In the genomic region with DNA sequence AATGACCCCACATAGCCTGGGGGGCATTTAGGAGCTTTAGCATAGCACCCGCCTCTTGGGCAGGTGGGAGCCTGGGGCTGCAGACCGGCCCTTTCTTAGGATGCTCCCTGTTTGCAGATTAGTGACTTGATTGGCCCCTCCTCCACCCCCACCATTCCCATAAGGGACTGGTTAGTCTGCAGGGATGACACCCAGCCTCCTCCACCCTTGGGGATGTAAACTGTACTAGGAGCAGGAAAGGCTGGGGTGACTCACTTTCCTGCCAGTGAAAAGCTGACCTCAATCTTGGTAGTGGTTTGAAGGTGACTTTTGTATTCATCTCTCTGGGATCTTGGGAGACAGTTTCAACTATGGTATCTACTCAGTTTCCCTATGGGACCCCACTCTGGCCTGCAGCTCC, we compare ENCODE assay signal across 1 cellular context.
TF ChIP-seq lines count a peak whose summit lies in the region.

No MANE protein-coding gene starts in this region.

TF ChIP-seq in SK-N-SH, 30 proteins besides CTCF, POLR2A, EP300 and RAD21 (continued from another document):
- TF ChIP-seq, protein P1, sequence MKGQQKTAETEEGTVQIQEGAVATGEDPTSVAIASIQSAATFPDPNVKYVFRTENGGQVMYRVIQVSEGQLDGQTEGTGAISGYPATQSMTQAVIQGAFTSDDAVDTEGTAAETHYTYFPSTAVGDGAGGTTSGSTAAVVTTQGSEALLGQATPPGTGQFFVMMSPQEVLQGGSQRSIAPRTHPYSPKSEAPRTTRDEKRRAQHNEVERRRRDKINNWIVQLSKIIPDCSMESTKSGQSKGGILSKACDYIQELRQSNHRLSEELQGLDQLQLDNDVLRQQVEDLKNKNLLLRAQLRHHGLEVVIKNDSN (IDR thresholded peaks at IDR 0.05; ENCODE audit: borderline replicate concordance, low read depth), result no peak
- no peak for TF ChIP-seq FOXM1 (IDR thresholded peaks at IDR 0.05; ENCODE audit: low read depth)
- TF ChIP-seq RFX5 (IDR thresholded peaks at IDR 0.05; ENCODE audit: low read length), result no peak
- no peak for TF ChIP-seq TEAD4 (IDR thresholded peaks at IDR 0.05; ENCODE audit: borderline replicate concordance, insufficient read depth)
- TF ChIP-seq, protein P2, sequence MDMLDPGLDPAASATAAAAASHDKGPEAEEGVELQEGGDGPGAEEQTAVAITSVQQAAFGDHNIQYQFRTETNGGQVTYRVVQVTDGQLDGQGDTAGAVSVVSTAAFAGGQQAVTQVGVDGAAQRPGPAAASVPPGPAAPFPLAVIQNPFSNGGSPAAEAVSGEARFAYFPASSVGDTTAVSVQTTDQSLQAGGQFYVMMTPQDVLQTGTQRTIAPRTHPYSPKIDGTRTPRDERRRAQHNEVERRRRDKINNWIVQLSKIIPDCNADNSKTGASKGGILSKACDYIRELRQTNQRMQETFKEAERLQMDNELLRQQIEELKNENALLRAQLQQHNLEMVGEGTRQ (IDR thresholded peaks at IDR 0.05; ENCODE audit: borderline replicate concordance, low read depth, low read length), result no peak
- no peak for TF ChIP-seq YY1 (IDR thresholded peaks at IDR 0.05; ENCODE audit: low read depth)
- TF ChIP-seq RXRA (IDR thresholded peaks at IDR 0.05; ENCODE audit: borderline replicate concordance, low read depth), result peak; percentile 17; the same call in 1 of the 2 replicates
- TF ChIP-seq, protein P3, sequence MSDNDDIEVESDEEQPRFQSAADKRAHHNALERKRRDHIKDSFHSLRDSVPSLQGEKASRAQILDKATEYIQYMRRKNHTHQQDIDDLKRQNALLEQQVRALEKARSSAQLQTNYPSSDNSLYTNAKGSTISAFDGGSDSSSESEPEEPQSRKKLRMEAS (IDR thresholded peaks at IDR 0.05; ENCODE audit: low read depth), result peak; percentile 45; the same call in 1 of the 2 replicates
- no peak for TF ChIP-seq EZH2phosphoT487 (IDR thresholded peaks at IDR 0.05; ENCODE audit: borderline replicate concordance, low read depth)
- TF ChIP-seq NRF1 (IDR thresholded peaks at IDR 0.05; ENCODE audit: low read depth, low read length), result no peak
- TF ChIP-seq MXI1 (IDR thresholded peaks at IDR 0.05; ENCODE audit: low read depth, low read length), result no peak
- peak; percentile 78 for TF ChIP-seq FOSL2 (IDR thresholded peaks at IDR 0.05; ENCODE audit: borderline replicate concordance, low read depth)
- TF ChIP-seq POLR2AphosphoS5 (IDR thresholded peaks at IDR 0.05; ENCODE audit: low read depth, low read length), result no peak
- TF ChIP-seq, protein P4, sequence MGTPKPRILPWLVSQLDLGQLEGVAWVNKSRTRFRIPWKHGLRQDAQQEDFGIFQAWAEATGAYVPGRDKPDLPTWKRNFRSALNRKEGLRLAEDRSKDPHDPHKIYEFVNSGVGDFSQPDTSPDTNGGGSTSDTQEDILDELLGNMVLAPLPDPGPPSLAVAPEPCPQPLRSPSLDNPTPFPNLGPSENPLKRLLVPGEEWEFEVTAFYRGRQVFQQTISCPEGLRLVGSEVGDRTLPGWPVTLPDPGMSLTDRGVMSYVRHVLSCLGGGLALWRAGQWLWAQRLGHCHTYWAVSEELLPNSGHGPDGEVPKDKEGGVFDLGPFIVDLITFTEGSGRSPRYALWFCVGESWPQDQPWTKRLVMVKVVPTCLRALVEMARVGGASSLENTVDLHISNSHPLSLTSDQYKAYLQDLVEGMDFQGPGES (IDR thresholded peaks at IDR 0.05; ENCODE audit: low read depth, low read length), result no peak
- TF ChIP-seq SMC3 (IDR thresholded peaks at IDR 0.05; ENCODE audit: low read depth, low read length), result no peak
- TF ChIP-seq NFIC (IDR thresholded peaks at IDR 0.05; ENCODE audit: borderline replicate concordance), result 0 out of 2 replicates have a peak, but pooled peaks have one; percentile 3
- TF ChIP-seq CHD2 (IDR thresholded peaks at IDR 0.05; ENCODE audit: low read length, partially characterized antibody), result no peak
- TF ChIP-seq TCF12 (IDR thresholded peaks at IDR 0.05), result peak; percentile 75
- TF ChIP-seq, protein P5, sequence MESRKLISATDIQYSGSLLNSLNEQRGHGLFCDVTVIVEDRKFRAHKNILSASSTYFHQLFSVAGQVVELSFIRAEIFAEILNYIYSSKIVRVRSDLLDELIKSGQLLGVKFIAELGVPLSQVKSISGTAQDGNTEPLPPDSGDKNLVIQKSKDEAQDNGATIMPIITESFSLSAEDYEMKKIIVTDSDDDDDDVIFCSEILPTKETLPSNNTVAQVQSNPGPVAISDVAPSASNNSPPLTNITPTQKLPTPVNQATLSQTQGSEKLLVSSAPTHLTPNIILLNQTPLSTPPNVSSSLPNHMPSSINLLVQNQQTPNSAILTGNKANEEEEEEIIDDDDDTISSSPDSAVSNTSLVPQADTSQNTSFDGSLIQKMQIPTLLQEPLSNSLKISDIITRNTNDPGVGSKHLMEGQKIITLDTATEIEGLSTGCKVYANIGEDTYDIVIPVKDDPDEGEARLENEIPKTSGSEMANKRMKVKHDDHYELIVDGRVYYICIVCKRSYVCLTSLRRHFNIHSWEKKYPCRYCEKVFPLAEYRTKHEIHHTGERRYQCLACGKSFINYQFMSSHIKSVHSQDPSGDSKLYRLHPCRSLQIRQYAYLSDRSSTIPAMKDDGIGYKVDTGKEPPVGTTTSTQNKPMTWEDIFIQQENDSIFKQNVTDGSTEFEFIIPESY (IDR thresholded peaks at IDR 0.05; ENCODE audit: borderline replicate concordance, low read depth), result no peak
- TF ChIP-seq JUND (IDR thresholded peaks at IDR 0.05), result peak; percentile 62
TF ChIP-seq in SK-N-SH: peak in this region for 7.
